In the genomic region with DNA sequence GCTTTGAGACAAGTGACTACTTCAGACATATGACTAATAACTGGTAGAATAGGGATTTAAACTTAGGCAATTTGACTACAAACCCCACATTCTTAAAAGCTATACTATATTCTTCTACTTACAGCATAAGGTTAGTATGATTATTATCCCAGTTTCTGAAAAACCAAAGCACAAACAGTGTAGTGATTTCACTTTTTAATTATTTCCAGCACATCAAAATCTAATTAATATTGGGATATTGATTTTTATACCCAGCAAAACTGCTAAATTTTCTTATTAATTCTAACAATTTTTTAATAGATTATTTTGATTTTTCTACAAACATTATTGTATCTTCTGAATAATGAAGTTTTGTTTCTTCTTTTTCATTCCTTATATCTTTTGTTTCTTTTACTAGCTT, we compare ENCODE assay signal across 20 cellular contexts.
"Had no signal": no experiment of that assay in that cellular context is flagged by ENCODE, and none has a peak within 500 bp of the region (broad histone marks: within the 10 kb centered on the region; RNA-seq: fewer than 3 reads in every experiment).

No MANE protein-coding gene starts in this region.

- DNase-seq: colonic mucosa; cortex of kidney; effector CD8-positive, alpha-beta T cell; effector memory CD8-positive, alpha-beta T cell; foreskin keratinocyte; gastrocnemius medialis; glutamatergic neuron; head of caudate nucleus; heart right ventricle; hippocampal formation; left cardiac atrium; left lung; left ventricle myocardium superior; lower lobe of right lung; mesenchymal stem cell; mucosa of descending colon had no signal

- H3K4me3 ChIP-seq: colonic mucosa, esophagus muscularis mucosa, gastrocnemius medialis, heart right ventricle, left lung, lower lobe of right lung, mucosa of descending colon had no signal

- H3K27me3 ChIP-seq: colonic mucosa, esophagus muscularis mucosa, foreskin keratinocyte, gastrocnemius medialis, heart right ventricle, left lung had no signal

- H3K36me3 ChIP-seq: colonic mucosa, gastrocnemius medialis had no signal

- ATAC-seq: effector memory CD8-positive, alpha-beta T cell; foreskin keratinocyte; gastrocnemius medialis; heart right ventricle; left cardiac atrium; left lung; left ventricle myocardium superior; lower lobe of right lung; mucosa of descending colon had no signal

- FAIRE-seq: endothelial cell of umbilical vein, islet of Langerhans, keratinocyte had no signal

- H3K27ac ChIP-seq: colonic mucosa, esophagus muscularis mucosa, foreskin keratinocyte, gastrocnemius medialis, heart right ventricle, left lung, lower lobe of right lung had no signal

- H3K9me3 ChIP-seq: colonic mucosa had no signal

- H3K4me1 ChIP-seq: colonic mucosa, esophagus muscularis mucosa, foreskin keratinocyte, gastrocnemius medialis, heart right ventricle, left lung, lower lobe of right lung had no signal
